Comparison of ENCODE assay signal across 38 cellular contexts in genomic region chr10:1744524-1744923, GRCh38. TPM values are rescaled to one million over a fixed set of nuclear protein-coding genes. Genes with fewer than 3 reads are reported as not detected.
"Had no signal": no experiment of that assay in that cellular context is flagged by ENCODE, and none has a peak within 500 bp of the region (broad histone marks: within the 10 kb centered on the region; RNA-seq: fewer than 3 reads in every experiment).

No MANE protein-coding gene starts in this region.

- H3K27me3 ChIP-seq: ascending aorta, body of pancreas, brain microvascular endothelial cell had no signal

- DNase-seq: activated effector memory CD4-positive, alpha-beta T cell treated with anti-CD3 and anti-CD28 coated beads, Interleukin-2, amount 50 U/mL, for 16 hours; activated effector memory CD4-positive, alpha-beta T cell treated with Interleukin-2 at 50 U/mL for 16 hours; activated gamma-delta T cell; activated gamma-delta T cell treated with Interleukin-2 at 50 U/mL for 16 hours; activated naive CD4-positive, alpha-beta T cell; activated naive CD4-positive, alpha-beta T cell treated with anti-CD3 and anti-CD28 coated beads for 36 hours; activated naive CD4-positive, alpha-beta T cell treated with anti-CD3 and anti-CD28 coated beads, Interleukin-2, amount 10 ng/mL, durations not matched to agents 7 days and 5 days; activated naive CD4-positive, alpha-beta T cell treated with anti-CD3 and anti-CD28 coated beads, Interleukin-2, amount 50 U/mL, for 16 hours; activated naive CD4-positive, alpha-beta T cell treated with Interleukin-2 at 50 U/mL for 16 hours; activated naive CD8-positive, alpha-beta T cell treated with anti-CD3 and anti-CD28 coated beads for 36 hours; activated naive CD8-positive, alpha-beta T cell treated with anti-CD3 and anti-CD28 coated beads, Interleukin-2, amount 10 ng/mL, durations not matched to agents 7 days and 5 days; activated naive CD8-positive, alpha-beta T cell treated with anti-CD3 and anti-CD28 coated beads, Interleukin-2, amount 50 U/mL, for 24 hours; activated T-cell treated with anti-CD3 and anti-CD28 coated beads, Interleukin-2, amount 50 U/mL, for 4 hours; activated T-cell treated with anti-CD3 and anti-CD28 coated beads, Interleukin-2, amount 50 U/mL, for 48 hours; activated T-cell treated with anti-CD3 and anti-CD28 coated beads, Interleukin-2, amount 50 U/mL, for 72 hours; adrenal gland; amniotic stem cell; amygdala; anterior cingulate cortex; aorta; body of pancreas; brain microvascular endothelial cell; caudate nucleus; central memory CD4-positive, alpha-beta T cell; cerebellar nuclear complex had no signal

- H3K4me1 Mint-ChIP-seq: activated naive CD4-positive, alpha-beta T cell treated with anti-CD3 and anti-CD28 coated beads, Interleukin-2, amount 10 ng/mL, durations not matched to agents 7 days and 5 days; activated naive CD8-positive, alpha-beta T cell treated with anti-CD3 and anti-CD28 coated beads for 36 hours; activated naive CD8-positive, alpha-beta T cell treated with anti-CD3 and anti-CD28 coated beads, Interleukin-2, amount 10 ng/mL, durations not matched to agents 7 days and 5 days; activated T-helper 17 cell treated with anti-CD3 and anti-CD28 coated beads, Interleukin-2, amount 50 U/mL, for 72 hours; central memory CD8-positive, alpha-beta T cell had no signal

- H3K4me3 Mint-ChIP-seq: activated naive CD4-positive, alpha-beta T cell treated with anti-CD3 and anti-CD28 coated beads for 36 hours; activated naive CD4-positive, alpha-beta T cell treated with anti-CD3 and anti-CD28 coated beads, Interleukin-2, amount 10 ng/mL, durations not matched to agents 7 days and 5 days; activated naive CD4-positive, alpha-beta T cell treated with anti-CD3 and anti-CD28 coated beads, Interleukin-2, amount 50 U/mL, for 24 hours; activated naive CD8-positive, alpha-beta T cell; activated naive CD8-positive, alpha-beta T cell treated with anti-CD3 and anti-CD28 coated beads for 36 hours; activated naive CD8-positive, alpha-beta T cell treated with anti-CD3 and anti-CD28 coated beads, Interleukin-2, amount 10 ng/mL, durations not matched to agents 7 days and 5 days; activated naive CD8-positive, alpha-beta T cell treated with anti-CD3 and anti-CD28 coated beads, Interleukin-2, amount 50 U/mL, for 24 hours; activated T-cell treated with anti-CD3 and anti-CD28 coated beads, Interleukin-2, amount 50 U/mL, for 4 hours; activated T-cell treated with anti-CD3 and anti-CD28 coated beads, Interleukin-2, amount 50 U/mL, for 72 hours; activated T-helper 1 cell treated with anti-CD3 and anti-CD28 coated beads, Interleukin-12 subunit alpha, Interleukin-12 subunit beta, Interleukin-2, Interleukin-4 antibody, amounts not matched to agents 30 ng/mL and 10 ng/mL and 1 ng/mL, durations not matched to agents 14 hours and 24 hours and 36 hours; activated T-helper 17 cell treated with anti-CD3 and anti-CD28 coated beads, Interleukin-2, amount 50 U/mL, for 72 hours; brain; central memory CD8-positive, alpha-beta T cell had no signal

- H3K27ac ChIP-seq: adrenal gland, ascending aorta, body of pancreas, brain microvascular endothelial cell, breast epithelium, cardiac muscle cell had no signal

- H3K4me1 ChIP-seq: adrenal gland, ascending aorta, body of pancreas, breast epithelium had no signal

- H3K9me3 ChIP-seq: adrenal gland, body of pancreas had no signal

- H3K36me3 ChIP-seq: adrenal gland, ascending aorta, brain microvascular endothelial cell, breast epithelium, cardiac muscle cell had no signal

- H3K36me3 Mint-ChIP-seq: activated naive CD4-positive, alpha-beta T cell treated with anti-CD3 and anti-CD28 coated beads, Interleukin-2, amount 10 ng/mL, durations not matched to agents 7 days and 5 days; activated naive CD8-positive, alpha-beta T cell; activated naive CD8-positive, alpha-beta T cell treated with anti-CD3 and anti-CD28 coated beads for 36 hours; activated naive CD8-positive, alpha-beta T cell treated with anti-CD3 and anti-CD28 coated beads, Interleukin-2, amount 10 ng/mL, durations not matched to agents 7 days and 5 days; brain had no signal

- H3K4me3 ChIP-seq: adrenal gland, ascending aorta, body of pancreas, breast epithelium, cardiac muscle cell had no signal

- H3K27ac Mint-ChIP-seq: activated naive CD4-positive, alpha-beta T cell treated with anti-CD3 and anti-CD28 coated beads for 36 hours; activated naive CD4-positive, alpha-beta T cell treated with anti-CD3 and anti-CD28 coated beads, Interleukin-2, amount 10 ng/mL, durations not matched to agents 7 days and 5 days; activated naive CD4-positive, alpha-beta T cell treated with anti-CD3 and anti-CD28 coated beads, Interleukin-2, amount 50 U/mL, for 24 hours; activated naive CD4-positive, alpha-beta T cell treated with anti-CD3 and anti-CD28 coated beads, Interleukin-2, amount 50 U/mL, for 72 hours; activated naive CD8-positive, alpha-beta T cell; activated naive CD8-positive, alpha-beta T cell treated with anti-CD3 and anti-CD28 coated beads for 36 hours; activated naive CD8-positive, alpha-beta T cell treated with anti-CD3 and anti-CD28 coated beads, Interleukin-2, amount 10 ng/mL, durations not matched to agents 7 days and 5 days; activated naive CD8-positive, alpha-beta T cell treated with anti-CD3 and anti-CD28 coated beads, Interleukin-2, amount 50 U/mL, for 24 hours; activated T-cell treated with anti-CD3 and anti-CD28 coated beads, Interleukin-2, amount 50 U/mL, for 72 hours; activated T-helper 1 cell treated with anti-CD3 and anti-CD28 coated beads, Interleukin-12 subunit alpha, Interleukin-12 subunit beta, Interleukin-2, Interleukin-4 antibody, amounts not matched to agents 30 ng/mL and 10 ng/mL and 1 ng/mL, durations not matched to agents 14 hours and 24 hours and 36 hours; activated T-helper 17 cell treated with anti-CD3 and anti-CD28 coated beads, Interleukin-2, amount 50 U/mL, for 72 hours; activated T-helper 2 cell treated with anti-CD3 and anti-CD28 coated beads, Interferon-gamma antibody, Interleukin-2, Interleukin-4, amounts not matched to agents 10 μg/mL and 5 μg/mL and 100 μg/mL, durations not matched to agents 14 hours and 24 hours and 36 hours had no signal

- ATAC-seq: activated naive CD4-positive, alpha-beta T cell treated with anti-CD3 and anti-CD28 coated beads, Interleukin-2, amount 50 U/mL, for 72 hours; activated naive CD8-positive, alpha-beta T cell treated with anti-CD3 and anti-CD28 coated beads, Interleukin-2, amount 50 U/mL, for 24 hours; activated T-cell treated with anti-CD3 and anti-CD28 coated beads, Interleukin-2, amount 50 U/mL, for 4 hours; activated T-cell treated with anti-CD3 and anti-CD28 coated beads, Interleukin-2, amount 50 U/mL, for 72 hours; activated T-helper 17 cell treated with anti-CD3 and anti-CD28 coated beads, Interleukin-2, amount 50 U/mL, for 72 hours; body of pancreas had no signal

RNA-seq across cellular contexts. Expression of gene ADARB2, which starts 7.2 kb away (rescaled TPM):
- total RNA-seq: activated naive CD8-positive, alpha-beta T cell treated with anti-CD3 and anti-CD28 coated beads for 36 hours; activated T-helper 17 cell treated with anti-CD3 and anti-CD28 coated beads, Interleukin-2, amount 50 U/mL, for 72 hours; aorta; ascending aorta; bronchial epithelial cell; cardiac septum had no signal
